In genomic region chr17:3636154-3636907, GRCh38 we compare ENCODE assay signal across 8 cellular contexts. TPM values are rescaled to one million over a fixed set of nuclear protein-coding genes. Genes with fewer than 3 reads are reported as not detected.
DNase-seq lines count a peak whose midpoint lies in the region; ATAC-seq and TF ChIP-seq lines count a peak whose summit lies in the region.

TSS of gene CTNS (plus strand) at chr17:3636760. CDS start at chr17:3640207, 3,447 bp downstream.
TSS of gene SHPK (minus strand) at chr17:3636250. CDS start at chr17:3636219, 31 bp downstream.

- peak; percentile 98 for DNase-seq in GM12865 (ENCODE audit: low read depth)
- peak; percentile 68 for DNase-seq in NCI-H1417 treated with DMSO at 0.1 percent for 48 hours (lab: John Stamatoyannopoulos, UW)
- DNase-seq in SW480 (ENCODE audit: low spot score), result peak; percentile 97
- DNase-seq in activated naive CD8-positive, alpha-beta T cell treated with anti-CD3 and anti-CD28 coated beads, Interleukin-2, amount 50 U/mL, for 24 hours, result peak; percentile 96
- peak; percentile 98 for DNase-seq in Right ventricle myocardium superior
- peak; percentile 93 for DNase-seq in tibial nerve (ENCODE audit: low spot score in 2 of 2)

- H3K79me2 ChIP-seq in parathyroid adenoma, result peaks cover 16% of the 10 kb centered on the region

- peaks cover 4% of the 10 kb centered on the region for H3K36me3 Mint-ChIP-seq in activated naive CD8-positive, alpha-beta T cell treated with anti-CD3 and anti-CD28 coated beads, Interleukin-2, amount 50 U/mL, for 24 hours (ENCODE audit: low read depth)

- H3K9me3 Mint-ChIP-seq in activated naive CD8-positive, alpha-beta T cell treated with anti-CD3 and anti-CD28 coated beads, Interleukin-2, amount 50 U/mL, for 24 hours, result no peaks in the 10 kb centered on the region

- H3K4me1 Mint-ChIP-seq in activated naive CD8-positive, alpha-beta T cell treated with anti-CD3 and anti-CD28 coated beads, Interleukin-2, amount 50 U/mL, for 24 hours, result peaks cover 41% of the 10 kb centered on the region

- no peaks in the 10 kb centered on the region for H3K27me3 Mint-ChIP-seq in activated naive CD8-positive, alpha-beta T cell treated with anti-CD3 and anti-CD28 coated beads, Interleukin-2, amount 50 U/mL, for 24 hours

- H3K27me3 ChIP-seq in parathyroid adenoma (ENCODE audit: control insufficient read depth, insufficient read depth, low read length), result no peaks in the 10 kb centered on the region
- no peaks in the 10 kb centered on the region for H3K27me3 ChIP-seq in tibial nerve

- TF ChIP-seq CTCF in GM12865 (IDR thresholded peaks at IDR 0.05; ENCODE audit: insufficient read depth, low read depth, low read length, missing control alignments) (no peak), parathyroid adenoma (IDR thresholded peaks at IDR 0.05) (no peak), tibial nerve (IDR thresholded peaks at IDR 0.05) (no peak)

- H3K9me3 ChIP-seq in parathyroid adenoma (ENCODE audit: control insufficient read depth, low read length), result no peaks in the 10 kb centered on the region
- no peaks in the 10 kb centered on the region for H3K9me3 ChIP-seq in tibial nerve

- TF ChIP-seq POLR2A in tibial nerve (IDR thresholded peaks at IDR 0.05), result peak; percentile 26 to 74

- H3K4me3 ChIP-seq in GM12865 (ENCODE audit: low read depth, low read length) (peak within 1 kb of the TSS; percentile 98), parathyroid adenoma (ENCODE audit: low read depth, low read length) (peak within 1 kb of the TSS; percentile 90), tibial nerve (peak within 1 kb of the TSS; percentile 94 to 97 (median 96))

- peak; percentile 74 to 76 for TF ChIP-seq EP300 in tibial nerve (IDR thresholded peaks at IDR 0.05)

- H3K27ac ChIP-seq in parathyroid adenoma (peak within 1 kb of the TSS; percentile 88), tibial nerve (peak within 1 kb of the TSS; percentile 92 to 99 (median 96))

- H3K4me3 Mint-ChIP-seq in activated naive CD8-positive, alpha-beta T cell treated with anti-CD3 and anti-CD28 coated beads, Interleukin-2, amount 50 U/mL, for 24 hours, result peak within 1 kb of the TSS; percentile 93

- H3K27ac Mint-ChIP-seq in activated naive CD8-positive, alpha-beta T cell treated with anti-CD3 and anti-CD28 coated beads, Interleukin-2, amount 50 U/mL, for 24 hours, result peak within 1 kb of the TSS; percentile 97

- H3K36me3 ChIP-seq in parathyroid adenoma (ENCODE audit: control insufficient read depth, insufficient read depth, low read length) (no peaks in the 10 kb centered on the region), tibial nerve (peaks cover 0 to 33% (median 0%) of the 10 kb centered on the region in 3 donors)

- H2AFZ ChIP-seq in parathyroid adenoma, result peak within 1 kb of the TSS; percentile 83

- ATAC-seq in HG02763 (IDR thresholded peaks at IDR 0.05; ENCODE audit: unreplicated experiment), result peak; percentile 93
- peak; percentile 96 for ATAC-seq in activated naive CD8-positive, alpha-beta T cell treated with anti-CD3 and anti-CD28 coated beads, Interleukin-2, amount 50 U/mL, for 24 hours
- ATAC-seq in Right ventricle myocardium superior (ENCODE audit: poor library complexity), result peak; percentile 97

- intact Hi-C loops in Right ventricle myocardium superior (cut with DNase I), result no loop called here

- WGBS in tibial nerve, 2 donors, result 0 to 1% methylated on average over 15 to 54 of the region's 68 CpGs

- peaks cover 5% of the 10 kb centered on the region for H3K4me1 ChIP-seq in parathyroid adenoma
- peaks cover 0 to 64% (median 17%) of the 10 kb centered on the region in 4 donors for H3K4me1 ChIP-seq in tibial nerve

- peak within 1 kb of the TSS; percentile 94 for H3K4me2 ChIP-seq in parathyroid adenoma (ENCODE audit: low read length)

- peak within 1 kb of the TSS; percentile 50 for H3K9ac ChIP-seq in parathyroid adenoma

RNA-seq across cellular contexts. Expression of gene CTNS, which starts in this region (rescaled TPM):
- total RNA-seq in Right ventricle myocardium superior (5.1 TPM), tibial nerve (10 to 100 TPM; 42.9 to 62.1 (median 50.6) TPM)

RNA-seq across cellular contexts. Expression of gene SHPK, which starts in this region (rescaled TPM):
- 4.7 TPM for total RNA-seq in Right ventricle myocardium superior
- total RNA-seq in tibial nerve, result 10 to 100 TPM; 17.5 to 29.6 (median 22.5) TPM

Comparison
In these comparisons a context has a peak if more than half of its experiments do, and no peak if none do; other contexts are left out.
1. Peak in every context shown above with its lines: DNase-seq, ATAC-seq, H3K4me3 ChIP-seq and H3K27ac ChIP-seq.